ENCODE assay signal across 9 cellular contexts in the genomic region with DNA sequence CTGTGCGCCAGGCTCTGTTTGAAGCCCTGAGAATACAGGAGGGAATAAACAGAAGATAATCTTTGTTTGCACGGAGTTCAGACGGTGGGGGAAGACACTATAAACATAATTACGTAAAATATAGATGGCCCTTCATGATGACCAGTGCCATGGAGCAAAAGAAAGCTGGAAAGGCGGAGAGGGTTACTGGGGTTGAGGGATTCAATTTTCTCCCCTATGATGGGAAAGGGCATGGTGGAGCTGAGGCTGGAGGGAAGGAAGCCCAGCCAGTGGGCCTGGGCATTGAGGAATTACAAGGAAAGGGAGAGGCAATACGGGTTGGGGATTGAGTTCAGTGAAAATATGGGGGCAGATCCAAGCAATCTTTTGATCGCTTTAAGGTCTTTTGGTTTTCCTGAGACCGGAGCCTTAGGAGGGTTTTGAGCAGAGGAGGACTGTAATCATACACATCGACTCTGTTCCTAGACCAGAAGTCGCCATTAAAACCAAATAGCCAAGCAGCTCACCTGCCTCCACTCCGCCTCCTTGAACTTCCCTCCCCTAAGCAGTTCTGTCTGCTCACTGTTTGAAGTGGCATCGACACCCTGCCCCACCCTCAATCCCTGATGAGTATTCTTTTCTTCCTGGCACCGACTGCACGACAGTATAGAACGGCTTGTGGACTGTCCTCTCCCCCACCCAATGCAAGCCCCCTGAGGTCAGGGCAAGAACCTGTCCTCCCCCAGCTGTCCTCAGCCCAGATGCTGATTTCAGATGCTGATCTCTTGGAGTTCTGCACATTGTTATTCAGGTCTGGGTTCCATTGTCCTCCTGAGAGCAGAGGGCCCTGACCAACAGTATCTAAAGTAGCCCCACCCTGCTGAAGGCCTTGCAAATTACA. TPM values are rescaled to one million over a fixed set of nuclear protein-coding genes. Genes with fewer than 3 reads are reported as not detected.
A peak's percentile ranks its signal among the peaks of the same experiment; 100 is the strongest.
DNase-seq lines count a peak whose midpoint lies in the region; ATAC-seq and TF ChIP-seq lines count a peak whose summit lies in the region.
"Had no signal": no experiment of that assay in that cellular context is flagged by ENCODE, and none has a peak within 500 bp of the region (broad histone marks: within the 10 kb centered on the region; RNA-seq: fewer than 3 reads in every experiment).

No MANE protein-coding gene starts in this region.

- H3K36me3 Mint-ChIP-seq in endothelial cell (ENCODE audit: low read depth, unreplicated experiment): peaks cover 4% of the 10 kb centered on the region

- H2AFZ ChIP-seq in parathyroid adenoma: peak overlapping the region; percentile 88

- H3K27ac Mint-ChIP-seq in endothelial cell (ENCODE audit: unreplicated experiment): peak overlapping the region; percentile 71

- TF ChIP-seq CTCF in endothelial cell (IDR thresholded peaks at IDR 0.05; ENCODE audit: unreplicated experiment) (no peak), parathyroid adenoma (IDR thresholded peaks at IDR 0.05) (no peak), uterus (IDR thresholded peaks at IDR 0.05) (no peak)

- peaks cover 20% of the 10 kb centered on the region for H3K79me2 ChIP-seq in parathyroid adenoma

- TF ChIP-seq POLR2A in uterus (IDR thresholded peaks at IDR 0.05): no peak

- H3K9me3 ChIP-seq in ES-I3 (ENCODE audit: control insufficient read depth, insufficient read depth, low read length): no peaks in the 10 kb centered on the region
- H3K9me3 ChIP-seq in parathyroid adenoma (ENCODE audit: control insufficient read depth, low read length): no peaks in the 10 kb centered on the region
- H3K9me3 ChIP-seq in uterus: no peaks in the 10 kb centered on the region

- intact Hi-C loops in uterus (cut with DNase I; ENCODE audit: low total_unique reads): no loop called here

- H3K9me3 Mint-ChIP-seq in endothelial cell (ENCODE audit: unreplicated experiment): no peaks in the 10 kb centered on the region

- peaks cover 25% of the 10 kb centered on the region for H3K4me1 ChIP-seq in ES-I3 (ENCODE audit: insufficient read depth, low read length)
- H3K4me1 ChIP-seq in parathyroid adenoma: peaks cover 13% of the 10 kb centered on the region
- H3K4me1 ChIP-seq in uterus: peaks cover 0 to 4% of the 10 kb centered on the region in 2 donors

- DNase-seq in NCI-H82 treated with DMSO at 0.1 percent for 48 hours (lab: John Stamatoyannopoulos, UW; ENCODE audit: unreplicated experiment) (peak; percentile 11), endothelial cell (ENCODE audit: low spot score) (no peak), NCI-H446 treated with DMSO at 0.1 percent for 48 hours (lab: John Stamatoyannopoulos, UW) (no peak), uterus (no peak)
- DNase-seq: NCI-H1417 treated with DMSO at 0.1 percent for 48 hours had no signal

- peak overlapping the region; percentile 75 for H3K9ac ChIP-seq in ES-I3 (ENCODE audit: low read depth, low read length)
- no peak overlapping the region for H3K9ac ChIP-seq in parathyroid adenoma

- H3K4me3 Mint-ChIP-seq in endothelial cell (ENCODE audit: unreplicated experiment): peak overlapping the region; percentile 59

- H3K27me3 ChIP-seq in parathyroid adenoma (ENCODE audit: control insufficient read depth, insufficient read depth, low read length): no peaks in the 10 kb centered on the region
- no peaks in the 10 kb centered on the region for H3K27me3 ChIP-seq in uterus

- H3K4me1 Mint-ChIP-seq in endothelial cell (ENCODE audit: unreplicated experiment): peaks cover 12% of the 10 kb centered on the region

- H3K4me2 ChIP-seq in parathyroid adenoma (ENCODE audit: low read length): peak overlapping the region; percentile 88

- ATAC-seq in GM21367 (IDR thresholded peaks at IDR 0.05; ENCODE audit: unreplicated experiment): no peak
- ATAC-seq in GM21825 (IDR thresholded peaks at IDR 0.05; ENCODE audit: unreplicated experiment): no peak

- H3K36me3 ChIP-seq in ES-I3 (ENCODE audit: insufficient read depth, low read length) (peaks cover 3% of the 10 kb centered on the region), parathyroid adenoma (ENCODE audit: control insufficient read depth, insufficient read depth, low read length) (no peaks in the 10 kb centered on the region), uterus (no peaks in the 10 kb centered on the region)

- H3K27ac ChIP-seq in parathyroid adenoma (peak overlapping the region; percentile 47), uterus (no peak overlapping the region)

- H3K27me3 Mint-ChIP-seq in endothelial cell (ENCODE audit: unreplicated experiment): peaks cover 13% of the 10 kb centered on the region

- peak overlapping the region; percentile 57 for H3K4me3 ChIP-seq in parathyroid adenoma (ENCODE audit: low read depth, low read length)
- peak overlapping the region in 1 of 2 donors; percentile 22 for H3K4me3 ChIP-seq in uterus

RNA-seq across cellular contexts. Expression of a gene that starts 0.8 kb away (rescaled TPM):
- 0.54 TPM for total RNA-seq in endothelial cell (ENCODE audit: unreplicated experiment)
- total RNA-seq in uterus: under 1 TPM in 1 of 4 donors, not detected in 3; 0.27 TPM

RNA-seq across cellular contexts. Expression of a gene that starts 2.0 kb away (rescaled TPM):
- total RNA-seq in endothelial cell (ENCODE audit: unreplicated experiment): 30.8 TPM
- 10 to 100 TPM in 3 of 4 donors, 1 to 10 TPM in 1; 3.5 to 18.4 (median 13.7) TPM for total RNA-seq in uterus

RNA-seq across cellular contexts. Expression of a gene that starts 15.9 kb away (rescaled TPM):
- 34.7 TPM for total RNA-seq in endothelial cell (ENCODE audit: unreplicated experiment)
- 10 to 100 TPM in 3 of 4 donors, 1 to 10 TPM in 1; 6.7 to 43.8 (median 24.4) TPM for total RNA-seq in uterus

RNA-seq across cellular contexts. Expression of a gene that starts 38.2 kb away (rescaled TPM):
- total RNA-seq in endothelial cell (ENCODE audit: unreplicated experiment) (72.2 TPM), uterus (100 to 1,000 TPM in 1 of 4 donors, 10 to 100 TPM in 3; 36.6 to 107 (median 73.9) TPM)
